Comparison of ENCODE assay signal across 15 cellular contexts in genomic region chr5:149611327-149611726, GRCh38. TPM values are rescaled to one million over a fixed set of nuclear protein-coding genes. Genes with fewer than 3 reads are reported as not detected.
DNase-seq lines count a peak whose midpoint lies in the region; ATAC-seq and TF ChIP-seq lines count a peak whose summit lies in the region.
"Had no signal": no experiment of that assay in that cellular context is flagged by ENCODE, and none has a peak within 500 bp of the region (broad histone marks: within the 10 kb centered on the region; RNA-seq: fewer than 3 reads in every experiment).

No MANE protein-coding gene starts in this region.

- ATAC-seq in right lobe of liver (peak; percentile 90 to 98 (median 96)), upper lobe of left lung (ENCODE audit: low FRiP score in 2 of 2) (peak; percentile 43 to 88), GM21447 (IDR thresholded peaks at IDR 0.05; ENCODE audit: unreplicated experiment) (no peak), GM21528 (IDR thresholded peaks at IDR 0.05; ENCODE audit: low FRiP score, unreplicated experiment) (no peak)
- ATAC-seq in naive thymus-derived CD8-positive, alpha-beta T cell: no peak

- H2AFZ ChIP-seq in Karpas-422 (ENCODE audit: low read length): no peak overlapping the region

- no peak for TF ChIP-seq POLR2A in right lobe of liver (IDR thresholded peaks at IDR 0.05)
- TF ChIP-seq POLR2A in upper lobe of left lung (IDR thresholded peaks at IDR 0.05): no peak

- H3K4me2 ChIP-seq in Karpas-422 (ENCODE audit: low read depth, low read length, poor library complexity, severe bottlenecking): peak overlapping the region; percentile 65

- TF ChIP-seq EP300 in upper lobe of left lung (IDR thresholded peaks at IDR 0.05): no peak

- DNase-seq in Karpas-422: no peak
- peak; percentile 42 for DNase-seq in cerebellar cortex (ENCODE audit: low spot score)
- peak in 2 of 3 donors; percentile 52 to 77 for DNase-seq in right lobe of liver
- DNase-seq in upper lobe of left lung: no peak
- no peak for DNase-seq in naive thymus-derived CD8-positive, alpha-beta T cell
- no peak for DNase-seq in DMS53 (lab: John Stamatoyannopoulos, UW)
- DNase-seq: activated CD4-positive, alpha-beta T cell treated with anti-CD3 and anti-CD28 coated beads for 48 hours; activated naive CD4-positive, alpha-beta T cell treated with anti-CD3 and anti-CD28 coated beads, Interleukin-2, amount 10 ng/mL, durations not matched to agents 7 days and 5 days; GF-D8; NCI-H2081 treated with DMSO at 0.1 percent for 48 hours; SHP77 had no signal

- H3K4me1 ChIP-seq in Karpas-422 (ENCODE audit: low read length) (peaks cover 67% of the 10 kb centered on the region), right lobe of liver (peaks cover 0 to 11% (median 0%) of the 10 kb centered on the region in 4 donors), upper lobe of left lung (peaks cover 0 to 4% (median under 1%) of the 10 kb centered on the region in 4 donors)

- no peak overlapping the region for H3K4me3 Mint-ChIP-seq in naive thymus-derived CD8-positive, alpha-beta T cell
- H3K4me3 Mint-ChIP-seq: activated naive CD4-positive, alpha-beta T cell treated with anti-CD3 and anti-CD28 coated beads, Interleukin-2, amount 10 ng/mL, durations not matched to agents 7 days and 5 days had no signal

- H3K36me3 ChIP-seq in Karpas-422 (ENCODE audit: insufficient read depth, low read length): peaks cover 38% of the 10 kb centered on the region
- no peaks in the 10 kb centered on the region for H3K36me3 ChIP-seq in right lobe of liver
- peaks cover 0 to 26% (median 9%) of the 10 kb centered on the region in 4 donors for H3K36me3 ChIP-seq in upper lobe of left lung

- H3K9me2 ChIP-seq in Karpas-422 (replicated peaks; ENCODE audit: insufficient read depth, low read length): no peaks in the 10 kb centered on the region

- POLR2A ChIA-PET in naive thymus-derived CD8-positive, alpha-beta T cell (lab: Charles Lee): no interaction called here

- no peaks in the 10 kb centered on the region for H4K20me1 ChIP-seq in Karpas-422 (ENCODE audit: insufficient read depth, low read depth, low read length)

- no peak overlapping the region for H3K4me3 ChIP-seq in Karpas-422 (ENCODE audit: low read length)
- no peak overlapping the region for H3K4me3 ChIP-seq in right lobe of liver
- H3K4me3 ChIP-seq in upper lobe of left lung: no peak overlapping the region
- H3K4me3 ChIP-seq: lung had no signal

- TF ChIP-seq CTCF in right lobe of liver (IDR thresholded peaks at IDR 0.05): no peak
- no peak for TF ChIP-seq CTCF in upper lobe of left lung (IDR thresholded peaks at IDR 0.05)

- WGBS in right lobe of liver (ENCODE audit: insufficient coverage, low coverage, low lambda C conversion rate, missing lambda C conversion rate): 55% methylated on average over 5 of the region's 5 CpGs
- 73 to 74% methylated on average over 5 of the region's 5 CpGs for WGBS in upper lobe of left lung, 2 donors

- H3K27ac ChIP-seq in Karpas-422 (ENCODE audit: low read length) (peak overlapping the region; percentile 97), right lobe of liver (peak overlapping the region in 2 of 3 donors; percentile 17 to 44), upper lobe of left lung (peak overlapping the region in 1 of 4 donors; percentile 23)
- H3K27ac ChIP-seq: HL-60 had no signal

- H3K9ac ChIP-seq in Karpas-422 (ENCODE audit: low read length): peak overlapping the region; percentile 52

- intact Hi-C loops in right lobe of liver (cut with DNase I): no loop called here

- peaks cover 3 to 6% (median 4%) of the 10 kb centered on the region in 4 donors for H3K4me1 Mint-ChIP-seq in naive thymus-derived CD8-positive, alpha-beta T cell

- H3K36me3 Mint-ChIP-seq in naive thymus-derived CD8-positive, alpha-beta T cell: peaks cover 0 to 2% (median 0%) of the 10 kb centered on the region in 3 donors
- H3K36me3 Mint-ChIP-seq: activated naive CD4-positive, alpha-beta T cell treated with anti-CD3 and anti-CD28 coated beads, Interleukin-2, amount 10 ng/mL, durations not matched to agents 7 days and 5 days had no signal

- no peak overlapping the region for H3K27ac Mint-ChIP-seq in naive thymus-derived CD8-positive, alpha-beta T cell
- H3K27ac Mint-ChIP-seq: activated naive CD4-positive, alpha-beta T cell treated with anti-CD3 and anti-CD28 coated beads, Interleukin-2, amount 10 ng/mL, durations not matched to agents 7 days and 5 days had no signal

- H3K79me2 ChIP-seq in Karpas-422 (ENCODE audit: low read length): peaks cover 21% of the 10 kb centered on the region; the same call in 1 of the 2 replicates

- H3K9me3 Mint-ChIP-seq in naive thymus-derived CD8-positive, alpha-beta T cell: no peaks in the 10 kb centered on the region
- H3K9me3 Mint-ChIP-seq: activated naive CD4-positive, alpha-beta T cell treated with anti-CD3 and anti-CD28 coated beads, Interleukin-2, amount 10 ng/mL, durations not matched to agents 7 days and 5 days had no signal

- H3K9me3 ChIP-seq in Karpas-422 (ENCODE audit: low read length) (peaks cover 3% of the 10 kb centered on the region; the same call in 1 of the 2 replicates), right lobe of liver (no peaks in the 10 kb centered on the region), upper lobe of left lung (no peaks in the 10 kb centered on the region)

- peaks cover 0 to 2% (median 0%) of the 10 kb centered on the region in 5 donors for H3K27me3 Mint-ChIP-seq in naive thymus-derived CD8-positive, alpha-beta T cell
- H3K27me3 Mint-ChIP-seq: activated naive CD4-positive, alpha-beta T cell treated with anti-CD3 and anti-CD28 coated beads, Interleukin-2, amount 10 ng/mL, durations not matched to agents 7 days and 5 days had no signal

- no peaks in the 10 kb centered on the region for H3K27me3 ChIP-seq in Karpas-422 (ENCODE audit: low read length)
- no peaks in the 10 kb centered on the region for H3K27me3 ChIP-seq in right lobe of liver
- H3K27me3 ChIP-seq in upper lobe of left lung: no peaks in the 10 kb centered on the region

RNA-seq across cellular contexts. Expression of gene ARHGEF37, which starts 30.0 kb away (rescaled TPM):
- 17.0 and 30.0 TPM in 2 replicates for total RNA-seq in Karpas-422 (2014; rRNA removed; shearing (Covaris generic); ENCODE audit: low replicate concordance)
- 1 to 10 TPM; 1.6 to 7.3 (median 2.1) TPM for total RNA-seq in right lobe of liver
- 10 to 100 TPM in 3 of 6 donors, 1 to 10 TPM in 3; 4.3 to 13.6 (median 10.0) TPM for total RNA-seq in upper lobe of left lung
- 1 to 10 TPM in 1 of 2 experiments, not detected in 1; 1.2 TPM for total RNA-seq in naive thymus-derived CD8-positive, alpha-beta T cell
- not detected for polyA plus RNA-seq in naive thymus-derived CD8-positive, alpha-beta T cell

Comparison
In these comparisons a context has a peak if more than half of its experiments do, and no peak if none do; other contexts are left out.
1. DNase-seq: peak in cerebellar cortex (single experiment) and right lobe of liver (2 of 3); none in Karpas-422 (single experiment), upper lobe of left lung (0 of 2), naive thymus-derived CD8-positive, alpha-beta T cell (0 of 10) and DMS53 (single experiment).
2. ATAC-seq: peak in right lobe of liver (4 of 4) and upper lobe of left lung (2 of 2); none in naive thymus-derived CD8-positive, alpha-beta T cell (0 of 2), GM21447 (single experiment) and GM21528 (single experiment).